Comparison of ENCODE assay signal across 1 cellular context in the genomic region with DNA sequence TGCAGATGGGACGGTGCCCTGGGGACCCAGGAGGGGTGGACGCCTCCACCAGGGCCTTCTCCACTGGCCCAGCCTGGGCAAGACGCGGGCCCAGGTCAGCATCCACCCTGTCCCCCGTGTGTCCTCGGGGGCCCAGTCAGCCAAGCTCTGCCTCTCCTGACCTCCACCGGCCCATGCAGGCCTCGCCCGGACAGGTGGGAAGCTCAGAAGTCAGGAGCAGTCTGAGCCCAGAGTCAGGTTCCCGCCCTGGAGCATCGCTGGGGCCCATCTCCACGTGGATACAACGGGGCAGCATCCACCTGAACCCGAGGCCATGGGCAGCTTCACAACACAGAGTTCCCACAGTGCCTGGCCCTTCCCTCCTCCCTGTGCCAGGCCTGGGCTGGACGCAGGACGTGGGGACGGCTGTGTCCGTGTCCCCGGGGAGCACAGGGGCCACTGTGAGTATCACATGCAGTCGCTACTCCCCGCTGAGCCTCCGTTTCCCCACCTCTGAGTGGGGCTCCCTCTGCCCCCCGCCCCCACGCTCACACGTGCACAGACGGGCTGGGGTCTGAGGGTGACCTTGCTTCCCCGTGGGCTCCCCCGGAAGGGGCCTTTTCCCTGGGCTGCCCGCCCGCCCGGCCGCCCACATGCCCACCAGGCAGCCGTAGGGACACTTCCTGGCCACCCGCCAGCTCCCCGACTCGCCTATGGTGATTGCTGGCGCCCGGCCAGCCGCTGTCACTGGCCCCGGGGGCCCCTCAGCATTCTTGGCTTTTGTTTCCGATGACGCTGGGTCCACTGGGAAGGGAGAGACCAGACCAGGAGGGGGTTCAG.
TF ChIP-seq lines count a peak whose summit lies in the region.

No MANE protein-coding gene starts in this region.

TF ChIP-seq in HepG2, 621 proteins besides CTCF, POLR2A, EP300 and RAD21 (continued from another document and continues in another):
- TF ChIP-seq, protein P1, sequence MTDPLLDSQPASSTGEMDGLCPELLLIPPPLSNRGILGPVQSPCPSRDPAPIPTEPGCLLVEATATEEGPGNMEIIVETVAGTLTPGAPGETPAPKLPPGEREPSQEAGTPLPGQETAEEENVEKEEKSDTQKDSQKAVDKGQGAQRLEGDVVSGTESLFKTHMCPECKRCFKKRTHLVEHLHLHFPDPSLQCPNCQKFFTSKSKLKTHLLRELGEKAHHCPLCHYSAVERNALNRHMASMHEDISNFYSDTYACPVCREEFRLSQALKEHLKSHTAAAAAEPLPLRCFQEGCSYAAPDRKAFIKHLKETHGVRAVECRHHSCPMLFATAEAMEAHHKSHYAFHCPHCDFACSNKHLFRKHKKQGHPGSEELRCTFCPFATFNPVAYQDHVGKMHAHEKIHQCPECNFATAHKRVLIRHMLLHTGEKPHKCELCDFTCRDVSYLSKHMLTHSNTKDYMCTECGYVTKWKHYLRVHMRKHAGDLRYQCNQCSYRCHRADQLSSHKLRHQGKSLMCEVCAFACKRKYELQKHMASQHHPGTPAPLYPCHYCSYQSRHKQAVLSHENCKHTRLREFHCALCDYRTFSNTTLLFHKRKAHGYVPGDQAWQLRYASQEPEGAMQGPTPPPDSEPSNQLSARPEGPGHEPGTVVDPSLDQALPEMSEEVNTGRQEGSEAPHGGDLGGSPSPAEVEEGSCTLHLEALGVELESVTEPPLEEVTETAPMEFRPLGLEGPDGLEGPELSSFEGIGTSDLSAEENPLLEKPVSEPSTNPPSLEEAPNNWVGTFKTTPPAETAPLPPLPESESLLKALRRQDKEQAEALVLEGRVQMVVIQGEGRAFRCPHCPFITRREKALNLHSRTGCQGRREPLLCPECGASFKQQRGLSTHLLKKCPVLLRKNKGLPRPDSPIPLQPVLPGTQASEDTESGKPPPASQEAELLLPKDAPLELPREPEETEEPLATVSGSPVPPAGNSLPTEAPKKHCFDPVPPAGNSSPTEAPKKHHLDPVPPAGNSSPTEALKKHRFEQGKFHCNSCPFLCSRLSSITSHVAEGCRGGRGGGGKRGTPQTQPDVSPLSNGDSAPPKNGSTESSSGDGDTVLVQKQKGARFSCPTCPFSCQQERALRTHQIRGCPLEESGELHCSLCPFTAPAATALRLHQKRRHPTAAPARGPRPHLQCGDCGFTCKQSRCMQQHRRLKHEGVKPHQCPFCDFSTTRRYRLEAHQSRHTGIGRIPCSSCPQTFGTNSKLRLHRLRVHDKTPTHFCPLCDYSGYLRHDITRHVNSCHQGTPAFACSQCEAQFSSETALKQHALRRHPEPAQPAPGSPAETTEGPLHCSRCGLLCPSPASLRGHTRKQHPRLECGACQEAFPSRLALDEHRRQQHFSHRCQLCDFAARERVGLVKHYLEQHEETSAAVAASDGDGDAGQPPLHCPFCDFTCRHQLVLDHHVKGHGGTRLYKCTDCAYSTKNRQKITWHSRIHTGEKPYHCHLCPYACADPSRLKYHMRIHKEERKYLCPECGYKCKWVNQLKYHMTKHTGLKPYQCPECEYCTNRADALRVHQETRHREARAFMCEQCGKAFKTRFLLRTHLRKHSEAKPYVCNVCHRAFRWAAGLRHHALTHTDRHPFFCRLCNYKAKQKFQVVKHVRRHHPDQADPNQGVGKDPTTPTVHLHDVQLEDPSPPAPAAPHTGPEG (CRISPR knock-in tag; IDR thresholded peaks at IDR 0.05) = peak; percentile 95
- TF ChIP-seq, protein P2, sequence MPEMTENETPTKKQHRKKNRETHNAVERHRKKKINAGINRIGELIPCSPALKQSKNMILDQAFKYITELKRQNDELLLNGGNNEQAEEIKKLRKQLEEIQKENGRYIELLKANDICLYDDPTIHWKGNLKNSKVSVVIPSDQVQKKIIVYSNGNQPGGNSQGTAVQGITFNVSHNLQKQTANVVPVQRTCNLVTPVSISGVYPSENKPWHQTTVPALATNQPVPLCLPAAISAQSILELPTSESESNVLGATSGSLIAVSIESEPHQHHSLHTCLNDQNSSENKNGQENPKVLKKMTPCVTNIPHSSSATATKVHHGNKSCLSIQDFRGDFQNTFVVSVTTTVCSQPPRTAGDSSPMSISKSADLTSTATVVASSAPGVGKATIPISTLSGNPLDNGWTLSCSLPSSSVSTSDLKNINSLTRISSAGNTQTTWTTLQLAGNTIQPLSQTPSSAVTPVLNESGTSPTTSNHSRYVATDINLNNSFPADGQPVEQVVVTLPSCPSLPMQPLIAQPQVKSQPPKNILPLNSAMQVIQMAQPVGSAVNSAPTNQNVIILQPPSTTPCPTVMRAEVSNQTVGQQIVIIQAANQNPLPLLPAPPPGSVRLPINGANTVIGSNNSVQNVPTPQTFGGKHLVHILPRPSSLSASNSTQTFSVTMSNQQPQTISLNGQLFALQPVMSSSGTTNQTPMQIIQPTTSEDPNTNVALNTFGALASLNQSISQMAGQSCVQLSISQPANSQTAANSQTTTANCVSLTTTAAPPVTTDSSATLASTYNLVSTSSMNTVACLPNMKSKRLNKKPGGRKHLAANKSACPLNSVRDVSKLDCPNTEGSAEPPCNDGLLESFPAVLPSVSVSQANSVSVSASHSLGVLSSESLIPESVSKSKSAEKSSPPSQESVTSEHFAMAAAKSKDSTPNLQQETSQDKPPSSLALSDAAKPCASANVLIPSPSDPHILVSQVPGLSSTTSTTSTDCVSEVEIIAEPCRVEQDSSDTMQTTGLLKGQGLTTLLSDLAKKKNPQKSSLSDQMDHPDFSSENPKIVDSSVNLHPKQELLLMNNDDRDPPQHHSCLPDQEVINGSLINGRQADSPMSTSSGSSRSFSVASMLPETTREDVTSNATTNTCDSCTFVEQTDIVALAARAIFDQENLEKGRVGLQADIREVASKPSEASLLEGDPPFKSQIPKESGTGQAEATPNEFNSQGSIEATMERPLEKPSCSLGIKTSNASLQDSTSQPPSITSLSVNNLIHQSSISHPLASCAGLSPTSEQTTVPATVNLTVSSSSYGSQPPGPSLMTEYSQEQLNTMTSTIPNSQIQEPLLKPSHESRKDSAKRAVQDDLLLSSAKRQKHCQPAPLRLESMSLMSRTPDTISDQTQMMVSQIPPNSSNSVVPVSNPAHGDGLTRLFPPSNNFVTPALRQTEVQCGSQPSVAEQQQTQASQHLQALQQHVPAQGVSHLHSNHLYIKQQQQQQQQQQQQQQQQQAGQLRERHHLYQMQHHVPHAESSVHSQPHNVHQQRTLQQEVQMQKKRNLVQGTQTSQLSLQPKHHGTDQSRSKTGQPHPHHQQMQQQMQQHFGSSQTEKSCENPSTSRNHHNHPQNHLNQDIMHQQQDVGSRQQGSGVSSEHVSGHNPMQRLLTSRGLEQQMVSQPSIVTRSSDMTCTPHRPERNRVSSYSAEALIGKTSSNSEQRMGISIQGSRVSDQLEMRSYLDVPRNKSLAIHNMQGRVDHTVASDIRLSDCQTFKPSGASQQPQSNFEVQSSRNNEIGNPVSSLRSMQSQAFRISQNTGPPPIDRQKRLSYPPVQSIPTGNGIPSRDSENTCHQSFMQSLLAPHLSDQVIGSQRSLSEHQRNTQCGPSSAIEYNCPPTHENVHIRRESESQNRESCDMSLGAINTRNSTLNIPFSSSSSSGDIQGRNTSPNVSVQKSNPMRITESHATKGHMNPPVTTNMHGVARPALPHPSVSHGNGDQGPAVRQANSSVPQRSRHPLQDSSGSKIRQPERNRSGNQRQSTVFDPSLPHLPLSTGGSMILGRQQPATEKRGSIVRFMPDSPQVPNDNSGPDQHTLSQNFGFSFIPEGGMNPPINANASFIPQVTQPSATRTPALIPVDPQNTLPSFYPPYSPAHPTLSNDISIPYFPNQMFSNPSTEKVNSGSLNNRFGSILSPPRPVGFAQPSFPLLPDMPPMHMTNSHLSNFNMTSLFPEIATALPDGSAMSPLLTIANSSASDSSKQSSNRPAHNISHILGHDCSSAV (CRISPR knock-in tag; IDR thresholded peaks at IDR 0.05; ENCODE audit: borderline replicate concordance) = no peak
- no peak for TF ChIP-seq ZNF264 (CRISPR knock-in tag; IDR thresholded peaks at IDR 0.05)
- 0 out of 2 replicates have a peak, but pooled peaks have one; percentile 39 for TF ChIP-seq ZBTB20 (CRISPR knock-in tag; IDR thresholded peaks at IDR 0.05; ENCODE audit: borderline replicate concordance, low read depth)
- TF ChIP-seq POGZ (CRISPR knock-in tag; IDR thresholded peaks at IDR 0.05) = no peak
- no peak for TF ChIP-seq ZSCAN20 (CRISPR knock-in tag; IDR thresholded peaks at IDR 0.05; ENCODE audit: borderline replicate concordance)
- TF ChIP-seq YEATS2 (CRISPR knock-in tag; IDR thresholded peaks at IDR 0.05; ENCODE audit: borderline replicate concordance) = no peak
- no peak for TF ChIP-seq PHF20 (CRISPR knock-in tag; IDR thresholded peaks at IDR 0.05)
- TF ChIP-seq TBX2 (CRISPR knock-in tag; IDR thresholded peaks at IDR 0.05; ENCODE audit: borderline replicate concordance) = peak; percentile 69; the same call in 1 of the 2 replicates
- TF ChIP-seq, protein P3, sequence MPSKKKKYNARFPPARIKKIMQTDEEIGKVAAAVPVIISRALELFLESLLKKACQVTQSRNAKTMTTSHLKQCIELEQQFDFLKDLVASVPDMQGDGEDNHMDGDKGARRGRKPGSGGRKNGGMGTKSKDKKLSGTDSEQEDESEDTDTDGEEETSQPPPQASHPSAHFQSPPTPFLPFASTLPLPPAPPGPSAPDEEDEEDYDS (CRISPR knock-in tag; IDR thresholded peaks at IDR 0.05) = no peak
- TF ChIP-seq RARG (CRISPR knock-in tag; IDR thresholded peaks at IDR 0.05; ENCODE audit: low read depth) = no peak
- TF ChIP-seq TARDBP (CRISPR knock-in tag; IDR thresholded peaks at IDR 0.05) = no peak
- peak; percentile 54; the same call in 1 of the 2 replicates for TF ChIP-seq ZMAT3 (CRISPR knock-in tag; conservative IDR thresholded peaks at IDR 0.05)
- TF ChIP-seq MAZ (IDR thresholded peaks at IDR 0.05; ENCODE audit: borderline replicate concordance, low read depth, low read length) = no peak
- TF ChIP-seq MAZ (CRISPR knock-in tag; IDR thresholded peaks at IDR 0.05; ENCODE audit: low read depth) = 0 out of 2 replicates have a peak, but pooled peaks have one; percentile 36
- TF ChIP-seq, protein P4, sequence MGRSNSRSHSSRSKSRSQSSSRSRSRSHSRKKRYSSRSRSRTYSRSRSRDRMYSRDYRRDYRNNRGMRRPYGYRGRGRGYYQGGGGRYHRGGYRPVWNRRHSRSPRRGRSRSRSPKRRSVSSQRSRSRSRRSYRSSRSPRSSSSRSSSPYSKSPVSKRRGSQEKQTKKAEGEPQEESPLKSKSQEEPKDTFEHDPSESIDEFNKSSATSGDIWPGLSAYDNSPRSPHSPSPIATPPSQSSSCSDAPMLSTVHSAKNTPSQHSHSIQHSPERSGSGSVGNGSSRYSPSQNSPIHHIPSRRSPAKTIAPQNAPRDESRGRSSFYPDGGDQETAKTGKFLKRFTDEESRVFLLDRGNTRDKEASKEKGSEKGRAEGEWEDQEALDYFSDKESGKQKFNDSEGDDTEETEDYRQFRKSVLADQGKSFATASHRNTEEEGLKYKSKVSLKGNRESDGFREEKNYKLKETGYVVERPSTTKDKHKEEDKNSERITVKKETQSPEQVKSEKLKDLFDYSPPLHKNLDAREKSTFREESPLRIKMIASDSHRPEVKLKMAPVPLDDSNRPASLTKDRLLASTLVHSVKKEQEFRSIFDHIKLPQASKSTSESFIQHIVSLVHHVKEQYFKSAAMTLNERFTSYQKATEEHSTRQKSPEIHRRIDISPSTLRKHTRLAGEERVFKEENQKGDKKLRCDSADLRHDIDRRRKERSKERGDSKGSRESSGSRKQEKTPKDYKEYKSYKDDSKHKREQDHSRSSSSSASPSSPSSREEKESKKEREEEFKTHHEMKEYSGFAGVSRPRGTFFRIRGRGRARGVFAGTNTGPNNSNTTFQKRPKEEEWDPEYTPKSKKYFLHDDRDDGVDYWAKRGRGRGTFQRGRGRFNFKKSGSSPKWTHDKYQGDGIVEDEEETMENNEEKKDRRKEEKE (IDR thresholded peaks at IDR 0.05) = no peak
- peak; percentile 66; the same call in 1 of the 2 replicates for TF ChIP-seq GABPB1 (CRISPR knock-in tag; IDR thresholded peaks at IDR 0.05)
- TF ChIP-seq, protein P5, sequence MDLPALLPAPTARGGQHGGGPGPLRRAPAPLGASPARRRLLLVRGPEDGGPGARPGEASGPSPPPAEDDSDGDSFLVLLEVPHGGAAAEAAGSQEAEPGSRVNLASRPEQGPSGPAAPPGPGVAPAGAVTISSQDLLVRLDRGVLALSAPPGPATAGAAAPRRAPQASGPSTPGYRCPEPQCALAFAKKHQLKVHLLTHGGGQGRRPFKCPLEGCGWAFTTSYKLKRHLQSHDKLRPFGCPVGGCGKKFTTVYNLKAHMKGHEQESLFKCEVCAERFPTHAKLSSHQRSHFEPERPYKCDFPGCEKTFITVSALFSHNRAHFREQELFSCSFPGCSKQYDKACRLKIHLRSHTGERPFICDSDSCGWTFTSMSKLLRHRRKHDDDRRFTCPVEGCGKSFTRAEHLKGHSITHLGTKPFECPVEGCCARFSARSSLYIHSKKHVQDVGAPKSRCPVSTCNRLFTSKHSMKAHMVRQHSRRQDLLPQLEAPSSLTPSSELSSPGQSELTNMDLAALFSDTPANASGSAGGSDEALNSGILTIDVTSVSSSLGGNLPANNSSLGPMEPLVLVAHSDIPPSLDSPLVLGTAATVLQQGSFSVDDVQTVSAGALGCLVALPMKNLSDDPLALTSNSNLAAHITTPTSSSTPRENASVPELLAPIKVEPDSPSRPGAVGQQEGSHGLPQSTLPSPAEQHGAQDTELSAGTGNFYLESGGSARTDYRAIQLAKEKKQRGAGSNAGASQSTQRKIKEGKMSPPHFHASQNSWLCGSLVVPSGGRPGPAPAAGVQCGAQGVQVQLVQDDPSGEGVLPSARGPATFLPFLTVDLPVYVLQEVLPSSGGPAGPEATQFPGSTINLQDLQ (CRISPR knock-in tag; IDR thresholded peaks at IDR 0.05) = no peak
- no peak for TF ChIP-seq FOXJ3 (CRISPR knock-in tag; IDR thresholded peaks at IDR 0.05; ENCODE audit: borderline replicate concordance)
- peak; percentile 48; the same call in 1 of the 2 replicates for TF ChIP-seq ARNTL (CRISPR knock-in tag; IDR thresholded peaks at IDR 0.05)
